8 cellular contexts compared by ENCODE assay signal in genomic region chr5:177426566-177427210, GRCh38. TPM values are rescaled to one million over a fixed set of nuclear protein-coding genes. Genes with fewer than 3 reads are reported as not detected.
DNase-seq lines count a peak whose midpoint lies in the region; ATAC-seq and TF ChIP-seq lines count a peak whose summit lies in the region.

GRK6 (plus strand) TSS chr5:177426676; CDS start chr5:177426846, 170 bp downstream.

- peak in 8 of 10 experiments; percentile 48 to 74 (median 70) for DNase-seq in CD4-positive, alpha-beta T cell
- DNase-seq in HL-60 (ENCODE audit: low read depth in 1 of 2, low spot score in 1 of 2) (peak; percentile 65 to 78), chondrocyte (ENCODE audit: low spot score) (peak; percentile 70), left lobe of liver (ENCODE audit: low spot score) (peak; percentile 63), NCI-H2029 treated with DMSO at 0.1 percent for 48 hours (lab: John Stamatoyannopoulos, UW) (no peak)
- peak in 1 of 2 donors; percentile 86 for DNase-seq in stimulated activated effector memory CD8-positive, alpha-beta T cell treated with anti-CD3 and anti-CD28 coated beads, Interleukin-12 subunit alpha, Interleukin-12 subunit beta, amount 100 ng/mL, for 72 hours (ENCODE audit: low spot score in 2 of 2)

- intact Hi-C loops in CD4-positive, alpha-beta T cell (cut with DNase I, micrococcal nuclease), result loop anchor here (1.0 kb wide), 4 partner anchors 18 to 29 kb away; no protein-coding TSS in a partner anchor

- H3K36me3 Mint-ChIP-seq in CD4-positive, alpha-beta T cell (ENCODE audit: low read depth), result peaks cover 46% of the 10 kb centered on the region
- H3K36me3 Mint-ChIP-seq in chondrocyte (ENCODE audit: low read depth), result peaks cover 3% of the 10 kb centered on the region
- peaks cover 61% of the 10 kb centered on the region for H3K36me3 Mint-ChIP-seq in stimulated activated effector memory CD8-positive, alpha-beta T cell treated with anti-CD3 and anti-CD28 coated beads, Interleukin-12 subunit alpha, Interleukin-12 subunit beta, amount 100 ng/mL, for 72 hours

- H3K27me3 Mint-ChIP-seq in CD4-positive, alpha-beta T cell, result no peaks in the 10 kb centered on the region
- no peaks in the 10 kb centered on the region for H3K27me3 Mint-ChIP-seq in chondrocyte (ENCODE audit: low read depth)

- H3K4me1 Mint-ChIP-seq in CD4-positive, alpha-beta T cell (ENCODE audit: low read depth), result peaks cover 49% of the 10 kb centered on the region
- H3K4me1 Mint-ChIP-seq in chondrocyte (ENCODE audit: low read depth), result peaks cover 21% of the 10 kb centered on the region
- H3K4me1 Mint-ChIP-seq in stimulated activated effector memory CD8-positive, alpha-beta T cell treated with anti-CD3 and anti-CD28 coated beads, Interleukin-12 subunit alpha, Interleukin-12 subunit beta, amount 100 ng/mL, for 72 hours, result peaks cover 55% of the 10 kb centered on the region

- H3K27ac ChIP-seq in CD4-positive, alpha-beta T cell (ENCODE audit: low read depth, low read length), result peak within 1 kb of the TSS; percentile 92
- H3K27ac ChIP-seq in HL-60 (replicated peaks), result peak within 1 kb of the TSS; percentile 98

- peak within 1 kb of the TSS; percentile 96 for H3K27ac Mint-ChIP-seq in CD4-positive, alpha-beta T cell
- H3K27ac Mint-ChIP-seq in chondrocyte (ENCODE audit: unreplicated experiment), result peak within 1 kb of the TSS; percentile 96
- H3K27ac Mint-ChIP-seq in stimulated activated effector memory CD8-positive, alpha-beta T cell treated with anti-CD3 and anti-CD28 coated beads, Interleukin-12 subunit alpha, Interleukin-12 subunit beta, amount 100 ng/mL, for 72 hours, result peak within 1 kb of the TSS; percentile 93

- H3K4me3 ChIP-seq in HL-60 (replicated peaks; ENCODE audit: insufficient read depth, low read length) (peak within 1 kb of the TSS; percentile 67), WI38 (ENCODE audit: low read depth, low read length) (peak within 1 kb of the TSS; percentile 84)

- TF ChIP-seq CTCF in CD4-positive, alpha-beta T cell (IDR thresholded peaks at IDR 0.05), result no peak
- TF ChIP-seq CTCF in HL-60 (IDR thresholded peaks at IDR 0.05; ENCODE audit: insufficient read depth, low read length) (no peak), WI38 (IDR thresholded peaks at IDR 0.05; ENCODE audit: low read depth, low read length) (no peak), chondrocyte (IDR thresholded peaks at IDR 0.05) (no peak)

- ATAC-seq in CD4-positive, alpha-beta T cell (ENCODE audit: poor library complexity), result peak; percentile 9
- peak; percentile 4 for ATAC-seq in GM19455 (IDR thresholded peaks at IDR 0.05; ENCODE audit: unreplicated experiment)
- ATAC-seq in left lobe of liver, result no peak
- ATAC-seq in stimulated activated effector memory CD8-positive, alpha-beta T cell treated with anti-CD3 and anti-CD28 coated beads, Interleukin-12 subunit alpha, Interleukin-12 subunit beta, amount 100 ng/mL, for 72 hours, result peak; percentile 71

- CTCF ChIA-PET in CD4-positive, alpha-beta T cell (lab: Charles Lee), result interaction anchor here (0.7 to 9.3 kb wide), 7 partner anchors 23 to 117 kb away, joined by 3 to 82 read pairs (median 5); no protein-coding TSS in a partner anchor

- no peaks in the 10 kb centered on the region for H3K27me3 ChIP-seq in CD4-positive, alpha-beta T cell (ENCODE audit: control insufficient read depth, insufficient read depth, low read length)
- H3K27me3 ChIP-seq in HL-60 (ENCODE audit: insufficient read depth, poor library complexity, severe bottlenecking), result no peaks in the 10 kb centered on the region

- no peaks in the 10 kb centered on the region for H3K9me3 ChIP-seq in CD4-positive, alpha-beta T cell (ENCODE audit: control insufficient read depth, low read length)

- no peaks in the 10 kb centered on the region for H3K9me3 Mint-ChIP-seq in CD4-positive, alpha-beta T cell
- no peaks in the 10 kb centered on the region for H3K9me3 Mint-ChIP-seq in chondrocyte (ENCODE audit: low read depth)
- no peaks in the 10 kb centered on the region for H3K9me3 Mint-ChIP-seq in stimulated activated effector memory CD8-positive, alpha-beta T cell treated with anti-CD3 and anti-CD28 coated beads, Interleukin-12 subunit alpha, Interleukin-12 subunit beta, amount 100 ng/mL, for 72 hours

- peak within 1 kb of the TSS; percentile 97 for H3K4me3 Mint-ChIP-seq in CD4-positive, alpha-beta T cell
- H3K4me3 Mint-ChIP-seq in chondrocyte (ENCODE audit: unreplicated experiment), result peak within 1 kb of the TSS; percentile 86
- peak within 1 kb of the TSS; percentile 76 for H3K4me3 Mint-ChIP-seq in stimulated activated effector memory CD8-positive, alpha-beta T cell treated with anti-CD3 and anti-CD28 coated beads, Interleukin-12 subunit alpha, Interleukin-12 subunit beta, amount 100 ng/mL, for 72 hours

- POLR2A ChIA-PET in CD4-positive, alpha-beta T cell (lab: Charles Lee), result interaction anchor here (0.6 to 12.6 kb wide), 24 partner anchors 8 to 891 kb away, joined by 3 to 661 read pairs (median 6); partner anchors contain the start of genes F12, LMAN2, NSD1 and PDLIM7

RNA-seq across cellular contexts. Expression of gene GRK6, which starts in this region (rescaled TPM):
- total RNA-seq in CD4-positive, alpha-beta T cell, result 100 to 1,000 TPM; 186 to 192 TPM
- 19.9 to 26.3 TPM (median 23.8 TPM) in 3 replicates for total RNA-seq in chondrocyte
- 9.8 TPM for total RNA-seq in left lobe of liver
